Comparison of ENCODE assay signal across 8 cellular contexts in the genomic region with DNA sequence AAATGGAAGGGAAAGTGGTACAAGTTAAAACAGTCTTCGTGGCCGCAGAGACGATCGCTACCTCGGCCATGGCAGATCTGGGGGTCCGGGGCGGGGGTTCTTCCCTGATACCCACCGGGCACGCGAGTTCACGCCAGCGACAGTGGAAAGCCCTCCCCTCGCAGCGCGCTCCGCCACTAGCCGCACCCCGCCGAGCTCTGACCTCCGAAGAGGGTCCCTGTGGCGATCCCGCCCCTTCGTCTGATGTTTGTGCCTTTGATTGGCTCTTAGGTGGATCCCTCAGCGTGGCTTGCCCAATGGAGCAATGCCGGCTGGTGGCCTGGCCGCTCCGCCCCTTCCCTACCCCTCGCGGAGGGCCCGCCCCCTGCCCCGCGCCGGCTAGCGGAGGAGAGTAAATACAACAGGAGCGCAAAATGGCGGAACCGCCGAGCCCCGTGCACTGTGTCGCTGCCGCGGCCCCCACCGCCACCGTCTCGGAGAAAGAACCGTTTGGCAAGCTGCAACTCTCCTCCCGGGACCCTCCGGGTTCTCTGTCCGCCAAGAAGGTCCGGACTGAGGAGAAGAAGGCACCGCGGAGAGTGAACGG. TPM values are rescaled to one million over a fixed set of nuclear protein-coding genes. Genes with fewer than 3 reads are reported as not detected.
DNase-seq lines count a peak whose midpoint lies in the region; ATAC-seq and TF ChIP-seq lines count a peak whose summit lies in the region.

A gene (plus strand): TSS at position 403 of the 586 bp plus-strand sequence. CDS start 11 bp downstream, at position 414.

- peaks cover 19% of the 10 kb centered on the region for H3K4me1 ChIP-seq in Panc1 (ENCODE audit: control insufficient read depth, insufficient read depth, low read length)
- H3K4me1 ChIP-seq in esophagus muscularis mucosa: peaks cover 35 to 71% (median 70%) of the 10 kb centered on the region in 4 donors

- TF ChIP-seq CTCF in Panc1 (IDR thresholded peaks at IDR 0.05) (no peak), esophagus muscularis mucosa (IDR thresholded peaks at IDR 0.05) (peak in 2 of 3 experiments; percentile 19 to 55)

- CTCF ChIA-PET in Panc1 (lab: Charles Lee): interaction anchor here (0.5 kb wide), 1 partner anchor 13 kb away, joined by 4 read pairs; no protein-coding TSS in a partner anchor

- 1% methylated on average over 12 of the region's 53 CpGs for WGBS in esophagus muscularis mucosa

- H3K9me3 ChIP-seq in Panc1 (ENCODE audit: control insufficient read depth, insufficient read depth, low read depth, low read length) (no peaks in the 10 kb centered on the region), esophagus muscularis mucosa (no peaks in the 10 kb centered on the region)

- H3K27me3 ChIP-seq in Panc1 (ENCODE audit: control insufficient read depth, insufficient read depth, low read length) (no peaks in the 10 kb centered on the region), esophagus muscularis mucosa (no peaks in the 10 kb centered on the region)

- BruUV-seq in Panc1 (replicated peaks; lab: Mats Ljungman, UMichigan): no TSS peak

- TF ChIP-seq EP300 in esophagus muscularis mucosa (IDR thresholded peaks at IDR 0.05): no peak

- ATAC-seq in GM21723 (IDR thresholded peaks at IDR 0.05; ENCODE audit: unreplicated experiment): peak; percentile 95
- ATAC-seq in Panc1: peak; percentile 98

- peak; percentile 54 for TF ChIP-seq POLR2A in esophagus muscularis mucosa (IDR thresholded peaks at IDR 0.05; ENCODE audit: low read depth)

- H3K27ac ChIP-seq in Panc1 (ENCODE audit: low read length): peak within 1 kb of the TSS; percentile 98
- peak within 1 kb of the TSS; percentile 96 to 99 (median 96) for H3K27ac ChIP-seq in esophagus muscularis mucosa (replicated peaks in 1 of 4)

- in situ Hi-C loops in Panc1 (cut with HindIII; ENCODE audit: low pct_unique_long_range_greater_than_20kb, low sequenced_read_pairs): no loop called here

- H3K4me3 ChIP-seq in Panc1 (ENCODE audit: low read depth in 2 of 2, low read length in 2 of 2) (peak within 1 kb of the TSS; percentile 99), esophagus muscularis mucosa (peak within 1 kb of the TSS; percentile 81 to 99 (median 86))

- peak; percentile 98 for DNase-seq in DMS79 treated with DMSO at 0.1 percent for 48 hours (lab: John Stamatoyannopoulos, UW)
- DNase-seq in KG1 (lab: John Stamatoyannopoulos, UW): peak; percentile 86
- peak; percentile 92 for DNase-seq in Panc1 (ENCODE audit: low read depth, low spot score)
- DNase-seq in activated T-cell treated with anti-CD3 and anti-CD28 coated beads, Interleukin-2, amount 50 U/mL, for 48 hours: peak; percentile 99
- peak; percentile 99 for DNase-seq in esophagus muscularis mucosa (ENCODE audit: extremely low spot score)
- peak; percentile 100 for DNase-seq in myocyte (ENCODE audit: low read depth)
- DNase-seq in stimulated activated CD8-positive, alpha-beta memory T cell treated with anti-CD3 and anti-CD28 coated beads, Interleukin-7, amount 100 ng/mL, for 48 hours (ENCODE audit: extremely low read depth in 1 of 2, low read depth in 1 of 2): peak; percentile 97 to 99

- intact Hi-C loops in Panc1 (cut with micrococcal nuclease; ENCODE audit: unreplicated experiment) (no loop called here), esophagus muscularis mucosa (cut with DNase I) (loop anchor here (5.0 kb wide), 1 partner anchor 61 kb away; no protein-coding TSS in a partner anchor)

- POLR2A ChIA-PET in Panc1 (lab: Charles Lee): no interaction called here

- H3K36me3 ChIP-seq in Panc1 (ENCODE audit: control insufficient read depth, insufficient read depth, low read length): peaks cover 3% of the 10 kb centered on the region; the same call in 1 of the 2 replicates
- H3K36me3 ChIP-seq in esophagus muscularis mucosa: no peaks in the 10 kb centered on the region

RNA-seq across cellular contexts. Expression of the gene that starts here (rescaled TPM):
- total RNA-seq in Panc1 (2021; ENCODE audit: unreplicated experiment): 18.0 TPM
- polyA plus RNA-seq in Panc1 (2012; ENCODE audit: insufficient read length): 13.9 TPM
- total RNA-seq in esophagus muscularis mucosa: 10 to 100 TPM; 17.0 to 36.5 (median 25.9) TPM
- total RNA-seq in myocyte: 8.5 and 13.3 TPM in 2 replicates
- 5.1 TPM for polyA plus RNA-seq in myocyte (2012)

Comparison
In these comparisons a context has a peak if more than half of its experiments do, and no peak if none do; other contexts are left out.
1. Peak in every context shown above with its lines: DNase-seq, ATAC-seq, H3K4me3 ChIP-seq and H3K27ac ChIP-seq.